ENCODE assay signal across 10 cellular contexts in the genomic region with DNA sequence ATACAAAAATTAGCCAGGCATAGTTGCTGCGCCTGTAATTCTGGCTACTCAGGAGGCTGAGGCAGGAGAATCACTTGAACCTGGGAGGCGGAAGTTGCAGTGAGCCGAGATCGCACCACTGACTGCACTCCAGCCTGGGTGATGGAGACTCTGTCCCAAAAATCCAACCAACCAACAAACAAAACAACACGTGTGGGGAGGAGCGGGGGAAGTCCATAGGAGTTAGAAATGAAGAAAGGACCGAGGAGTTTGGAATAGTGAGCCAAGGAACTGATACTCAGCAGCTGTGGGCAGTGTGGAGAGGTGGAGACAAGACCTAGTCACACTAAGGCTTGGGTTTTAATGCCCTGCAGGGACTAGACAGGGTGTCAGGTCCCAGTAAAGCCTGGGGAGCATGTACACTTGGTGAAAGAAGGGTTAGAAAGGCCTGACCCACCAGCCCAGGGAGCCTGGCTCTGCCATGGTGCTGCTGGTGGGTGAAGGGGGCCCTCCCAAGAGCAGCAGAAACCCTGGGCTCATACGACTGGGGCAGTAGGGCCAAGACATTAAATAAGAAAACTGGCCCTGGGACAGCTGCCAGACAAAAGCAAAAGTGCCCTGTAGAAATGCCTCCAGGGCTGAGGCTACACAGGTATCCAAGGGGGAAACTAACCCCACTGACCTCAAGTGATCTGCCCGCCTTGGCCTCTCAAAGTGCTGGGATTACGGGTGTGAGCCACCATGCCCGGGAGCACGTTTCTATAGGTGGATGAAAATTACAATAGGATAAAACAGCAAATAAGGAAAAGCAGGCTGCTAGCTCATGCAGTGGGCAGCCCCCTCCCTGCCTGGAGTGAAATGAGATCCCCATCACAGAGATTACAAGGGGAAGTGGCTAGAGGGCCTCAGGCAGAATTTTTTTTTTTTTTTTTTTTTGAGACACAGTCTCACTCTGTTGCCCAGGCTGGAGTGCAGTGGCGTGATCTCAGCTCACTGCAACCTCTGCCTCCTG. TPM values are rescaled to one million over a fixed set of nuclear protein-coding genes. Genes with fewer than 3 reads are reported as not detected.
A peak's percentile ranks its signal among the peaks of the same experiment; 100 is the strongest.
DNase-seq lines count a peak whose midpoint lies in the region; ATAC-seq and TF ChIP-seq lines count a peak whose summit lies in the region.
"Had no signal": no experiment of that assay in that cellular context is flagged by ENCODE, and none has a peak within 500 bp of the region (broad histone marks: within the 10 kb centered on the region; RNA-seq: fewer than 3 reads in every experiment).

No MANE protein-coding gene starts in this region.

- H3K4me2 ChIP-seq in mammary epithelial cell (ENCODE audit: insufficient read depth, low read depth, low read length) = no peak overlapping the region

- CTCF ChIA-PET in activated CD8-positive, alpha-beta T cell treated with anti-CD3 and anti-CD28 coated beads, Interleukin-2, amount 10 ng/mL, durations not matched to agents 7 days and 5 days (lab: Charles Lee) = no interaction called here
- CTCF ChIA-PET in activated CD8-positive, alpha-beta T cell treated with anti-CD3 and anti-CD28 coated beads for 36 hours (lab: Charles Lee) = no interaction called here
- CTCF ChIA-PET in mammary epithelial cell (lab: Charles Lee; ENCODE audit: low non-redundant PET) = no interaction called here

- H3K9ac ChIP-seq in mammary epithelial cell (ENCODE audit: insufficient read depth, low read length) = no peak overlapping the region

- no peak for DNase-seq in activated CD8-positive, alpha-beta T cell treated with anti-CD3 and anti-CD28 coated beads, Interleukin-2, amount 10 ng/mL, durations not matched to agents 7 days and 5 days
- DNase-seq in activated CD8-positive, alpha-beta T cell treated with anti-CD3 and anti-CD28 coated beads for 36 hours = no peak
- DNase-seq in Peyer's patch = peak in 2 of 3 donors; percentile 23 to 38
- DNase-seq in dedifferentiated amniotic fluid mesenchymal stem cell (ENCODE audit: extremely low spot score) = peak; percentile 23
- no peak for DNase-seq in mammary epithelial cell
- no peak for DNase-seq in AG08395 (ENCODE audit: low spot score)
- DNase-seq: NCI-H2227 treated with DMSO at 0.1 percent for 48 hours had no signal

- H3K27ac Mint-ChIP-seq in activated CD8-positive, alpha-beta T cell treated with anti-CD3 and anti-CD28 coated beads, Interleukin-2, amount 10 ng/mL, durations not matched to agents 7 days and 5 days = peak overlapping the region; percentile 11
- H3K27ac Mint-ChIP-seq in activated CD8-positive, alpha-beta T cell treated with anti-CD3 and anti-CD28 coated beads for 36 hours = no peak overlapping the region
- H3K27ac Mint-ChIP-seq in stimulated activated memory B cell treated with anti-CD40 and anti-IgM and Interleukin-4, amounts not matched to agents 10 μg/mL and 1 μg/mL and 100 μg/mL, for 72 hours = peak overlapping the region; percentile 94

- no peaks in the 10 kb centered on the region for H3K9me3 Mint-ChIP-seq in activated CD8-positive, alpha-beta T cell treated with anti-CD3 and anti-CD28 coated beads, Interleukin-2, amount 10 ng/mL, durations not matched to agents 7 days and 5 days (ENCODE audit: insufficient read depth)
- H3K9me3 Mint-ChIP-seq in activated CD8-positive, alpha-beta T cell treated with anti-CD3 and anti-CD28 coated beads for 36 hours = no peaks in the 10 kb centered on the region
- H3K9me3 Mint-ChIP-seq in stimulated activated memory B cell treated with anti-CD40 and anti-IgM and Interleukin-4, amounts not matched to agents 10 μg/mL and 1 μg/mL and 100 μg/mL, for 72 hours = no peaks in the 10 kb centered on the region

- H3K4me3 Mint-ChIP-seq in activated CD8-positive, alpha-beta T cell treated with anti-CD3 and anti-CD28 coated beads, Interleukin-2, amount 10 ng/mL, durations not matched to agents 7 days and 5 days = no peak overlapping the region
- no peak overlapping the region for H3K4me3 Mint-ChIP-seq in activated CD8-positive, alpha-beta T cell treated with anti-CD3 and anti-CD28 coated beads for 36 hours
- H3K4me3 Mint-ChIP-seq in stimulated activated memory B cell treated with anti-CD40 and anti-IgM and Interleukin-4, amounts not matched to agents 10 μg/mL and 1 μg/mL and 100 μg/mL, for 72 hours = peak overlapping the region; percentile 24

- POLR2A ChIA-PET in activated CD8-positive, alpha-beta T cell treated with anti-CD3 and anti-CD28 coated beads, Interleukin-2, amount 10 ng/mL, durations not matched to agents 7 days and 5 days (lab: Charles Lee) = interaction anchor here (0.5 kb wide), 1 partner anchor 65 kb away, joined by 3 read pairs; no protein-coding TSS in a partner anchor
- POLR2A ChIA-PET in activated CD8-positive, alpha-beta T cell treated with anti-CD3 and anti-CD28 coated beads for 36 hours (lab: Charles Lee) = interaction anchor here (1.3 kb wide), 1 partner anchor 8 kb away, joined by 3 read pairs; no protein-coding TSS in a partner anchor

- no peaks in the 10 kb centered on the region for H3K27me3 ChIP-seq in Peyer's patch
- H3K27me3 ChIP-seq in mammary epithelial cell (ENCODE audit: insufficient read depth, low read length) = no peaks in the 10 kb centered on the region

- no peak for TF ChIP-seq CTCF in activated CD8-positive, alpha-beta T cell treated with anti-CD3 and anti-CD28 coated beads for 36 hours (IDR thresholded peaks at IDR 0.05)
- no peak for TF ChIP-seq CTCF in Peyer's patch (IDR thresholded peaks at IDR 0.05)
- TF ChIP-seq CTCF in mammary epithelial cell (conservative IDR thresholded peaks at IDR 0.05 in 1 of 2, IDR thresholded peaks at IDR 0.05 in 1 of 2; ENCODE audit: extremely low read depth in 1 of 2, insufficient read depth in 1 of 2, low read depth in 1 of 2, low read length in 2 of 2) = no peak

- no TSS peak for BruUV-seq in mammary epithelial cell (replicated peaks; lab: Mats Ljungman, UMichigan)

- no peaks in the 10 kb centered on the region for H3K27me3 Mint-ChIP-seq in activated CD8-positive, alpha-beta T cell treated with anti-CD3 and anti-CD28 coated beads, Interleukin-2, amount 10 ng/mL, durations not matched to agents 7 days and 5 days (ENCODE audit: low read depth)
- H3K27me3 Mint-ChIP-seq in activated CD8-positive, alpha-beta T cell treated with anti-CD3 and anti-CD28 coated beads for 36 hours = no peaks in the 10 kb centered on the region
- H3K27me3 Mint-ChIP-seq in stimulated activated memory B cell treated with anti-CD40 and anti-IgM and Interleukin-4, amounts not matched to agents 10 μg/mL and 1 μg/mL and 100 μg/mL, for 72 hours = no peaks in the 10 kb centered on the region

- H3K9me3 ChIP-seq in Peyer's patch (no peaks in the 10 kb centered on the region), mammary epithelial cell (replicated peaks; ENCODE audit: insufficient read depth, low read length) (no peaks in the 10 kb centered on the region)

- H2AFZ ChIP-seq in mammary epithelial cell (ENCODE audit: low read depth, low read length) = no peak overlapping the region

- peaks cover 5% of the 10 kb centered on the region for H3K4me1 Mint-ChIP-seq in activated CD8-positive, alpha-beta T cell treated with anti-CD3 and anti-CD28 coated beads, Interleukin-2, amount 10 ng/mL, durations not matched to agents 7 days and 5 days (ENCODE audit: low read depth)
- no peaks in the 10 kb centered on the region for H3K4me1 Mint-ChIP-seq in activated CD8-positive, alpha-beta T cell treated with anti-CD3 and anti-CD28 coated beads for 36 hours (ENCODE audit: low read depth)
- peaks cover 31% of the 10 kb centered on the region for H3K4me1 Mint-ChIP-seq in stimulated activated memory B cell treated with anti-CD40 and anti-IgM and Interleukin-4, amounts not matched to agents 10 μg/mL and 1 μg/mL and 100 μg/mL, for 72 hours

- no peak for ATAC-seq in activated CD8-positive, alpha-beta T cell treated with anti-CD3 and anti-CD28 coated beads, Interleukin-2, amount 10 ng/mL, durations not matched to agents 7 days and 5 days
- no peak for ATAC-seq in activated CD8-positive, alpha-beta T cell treated with anti-CD3 and anti-CD28 coated beads for 36 hours
- peak; percentile 68 for ATAC-seq in stimulated activated memory B cell treated with anti-CD40 and anti-IgM and Interleukin-4, amounts not matched to agents 10 μg/mL and 1 μg/mL and 100 μg/mL, for 72 hours
- no peak for ATAC-seq in HG03159 (IDR thresholded peaks at IDR 0.05; ENCODE audit: unreplicated experiment)
- ATAC-seq: Panc1 had no signal

- H3K27ac ChIP-seq in Peyer's patch (no peak overlapping the region), mammary epithelial cell (ENCODE audit: insufficient read depth, low read depth, low read length) (no peak overlapping the region)

- no peak overlapping the region for H3K4me3 ChIP-seq in Peyer's patch
- H3K4me3 ChIP-seq in mammary epithelial cell (replicated peaks in 1 of 3; ENCODE audit: insufficient read depth in 1 of 3, low read depth in 2 of 3, low read length in 3 of 3) = no peak overlapping the region

- dilution Hi-C loops in mammary epithelial cell (cut with HindIII; ENCODE audit: low sequenced_read_pairs) = no loop called here

- WGBS in mammary epithelial cell (ENCODE audit: low coverage, missing lambda C conversion rate) = 96% methylated on average over 12 of the region's 13 CpGs

- in situ Hi-C loops in mammary epithelial cell (cut with MboI; ENCODE audit: low sequenced_read_pairs in 2 of 2) = no loop called here

- intact Hi-C loops in activated CD8-positive, alpha-beta T cell treated with anti-CD3 and anti-CD28 coated beads for 36 hours (cut with micrococcal nuclease) = no loop called here
- intact Hi-C loops in mammary epithelial cell (cut with micrococcal nuclease) = no loop called here

- H3K4me1 ChIP-seq in Peyer's patch = no peaks in the 10 kb centered on the region
- no peaks in the 10 kb centered on the region for H3K4me1 ChIP-seq in mammary epithelial cell (ENCODE audit: insufficient read depth, low read length)

- no peaks in the 10 kb centered on the region for H4K20me1 ChIP-seq in mammary epithelial cell (ENCODE audit: insufficient read depth, low read length)

- TF ChIP-seq POLR2A in Peyer's patch (IDR thresholded peaks at IDR 0.05) = no peak

- H3K36me3 ChIP-seq in Peyer's patch (peaks cover 0 to 81% (median 0%) of the 10 kb centered on the region in 3 donors), mammary epithelial cell (ENCODE audit: insufficient read depth, low read length) (peaks cover 22% of the 10 kb centered on the region)

- no peaks in the 10 kb centered on the region for H3K79me2 ChIP-seq in mammary epithelial cell (ENCODE audit: insufficient read depth, low read length)

- peaks cover 45% of the 10 kb centered on the region for H3K36me3 Mint-ChIP-seq in activated CD8-positive, alpha-beta T cell treated with anti-CD3 and anti-CD28 coated beads, Interleukin-2, amount 10 ng/mL, durations not matched to agents 7 days and 5 days (ENCODE audit: low read depth)
- H3K36me3 Mint-ChIP-seq in activated CD8-positive, alpha-beta T cell treated with anti-CD3 and anti-CD28 coated beads for 36 hours (ENCODE audit: low read depth) = peaks cover 25% of the 10 kb centered on the region
- peaks cover 70% of the 10 kb centered on the region for H3K36me3 Mint-ChIP-seq in stimulated activated memory B cell treated with anti-CD40 and anti-IgM and Interleukin-4, amounts not matched to agents 10 μg/mL and 1 μg/mL and 100 μg/mL, for 72 hours

RNA-seq across cellular contexts. Expression of a gene that starts 58.0 kb away (rescaled TPM):
- under 1 TPM; 0.13 to 0.26 TPM for total RNA-seq in activated CD8-positive, alpha-beta T cell treated with anti-CD3 and anti-CD28 coated beads, Interleukin-2, amount 10 ng/mL, durations not matched to agents 7 days and 5 days
- total RNA-seq in activated CD8-positive, alpha-beta T cell treated with anti-CD3 and anti-CD28 coated beads for 36 hours = under 1 TPM; 0.22 to 0.38 TPM
- total RNA-seq in Peyer's patch = 1 to 10 TPM in 3 of 4 donors, under 1 TPM in 1; 0.40 to 2.0 (median 1.4) TPM
- under 1 TPM; under 0.01 to 0.28 TPM for total RNA-seq in mammary epithelial cell
- polyA plus RNA-seq in mammary epithelial cell = 0.11 TPM
- not detected for polyA minus RNA-seq in mammary epithelial cell

RNA-seq across cellular contexts. Expression of a gene that starts 58.1 kb away (rescaled TPM):
- total RNA-seq in activated CD8-positive, alpha-beta T cell treated with anti-CD3 and anti-CD28 coated beads, Interleukin-2, amount 10 ng/mL, durations not matched to agents 7 days and 5 days = 10 to 100 TPM; 55.1 to 55.6 TPM
- 10 to 100 TPM; 50.9 to 52.7 TPM for total RNA-seq in activated CD8-positive, alpha-beta T cell treated with anti-CD3 and anti-CD28 coated beads for 36 hours
- total RNA-seq in Peyer's patch (10 to 100 TPM; 58.0 to 95.6 (median 84.6) TPM), mammary epithelial cell (100 to 1,000 TPM; 102 to 115 TPM)
- 127 TPM for polyA plus RNA-seq in mammary epithelial cell
- 147 TPM for polyA minus RNA-seq in mammary epithelial cell

Comparison
In these comparisons a context has a peak if more than half of its experiments do, and no peak if none do; other contexts are left out.
1. DNase-seq: peak in Peyer's patch (2 of 3) and dedifferentiated amniotic fluid mesenchymal stem cell (single experiment); none in activated CD8-positive, alpha-beta T cell treated with anti-CD3 and anti-CD28 coated beads, Interleukin-2, amount 10 ng/mL, durations not matched to agents 7 days and 5 days (single experiment), activated CD8-positive, alpha-beta T cell treated with anti-CD3 and anti-CD28 coated beads for 36 hours (single experiment), mammary epithelial cell (single experiment) and AG08395 (single experiment).